Comparison of ENCODE assay signal across 1 cellular context in the genomic region with DNA sequence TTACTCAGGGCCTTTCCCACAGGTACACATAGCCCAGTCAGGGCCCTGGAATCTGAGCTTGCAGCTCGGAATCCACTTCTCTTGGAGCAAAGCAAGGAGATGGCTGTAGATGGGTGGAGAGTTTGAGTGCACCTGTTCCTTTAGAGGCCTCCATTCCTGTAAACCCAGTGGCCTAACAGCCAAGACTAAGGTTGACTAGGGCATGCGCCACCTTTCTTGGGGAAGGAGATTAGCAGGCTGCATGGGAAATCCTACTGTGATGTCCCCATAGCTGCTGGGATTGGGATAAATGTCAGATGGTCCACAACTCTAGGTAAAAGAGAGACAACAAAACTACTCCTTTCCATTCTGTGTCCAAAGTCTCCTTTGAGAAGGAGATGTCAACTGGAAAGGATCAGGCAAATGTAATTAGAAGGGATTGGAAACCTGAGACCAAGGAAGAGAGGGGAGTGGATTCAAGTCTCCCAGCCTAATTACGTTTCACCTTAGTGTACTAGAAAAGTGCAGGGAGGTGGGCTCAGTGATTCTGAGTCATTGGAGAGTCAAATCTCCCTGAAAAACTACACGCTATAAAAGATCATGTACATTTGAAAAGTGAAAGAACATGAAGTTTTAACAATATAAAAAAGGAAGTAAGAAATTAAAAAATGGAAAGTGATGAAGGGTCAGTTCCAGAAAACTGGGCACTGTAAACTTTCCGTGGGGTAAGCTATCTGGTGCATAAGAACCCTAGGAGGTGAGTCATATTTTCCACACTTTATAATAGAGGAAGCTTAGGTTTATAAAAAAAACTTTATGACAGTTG.
TF ChIP-seq lines count a peak whose summit lies in the region.

No MANE protein-coding gene starts in this region.

TF ChIP-seq in H1, 55 proteins besides CTCF, POLR2A, EP300 and RAD21:
- TF ChIP-seq EZH2 (IDR thresholded peaks at IDR 0.05; ENCODE audit: low read depth, low read length, severe bottlenecking) (no peak), YY1 (IDR thresholded peaks at IDR 0.05; ENCODE audit: low read depth, low read length) (no peak), RFX5 (IDR thresholded peaks at IDR 0.05; ENCODE audit: borderline replicate concordance, low read depth, low read length) (no peak), SAP30 (IDR thresholded peaks at IDR 0.05; ENCODE audit: insufficient read depth, insufficient replicate concordance, low read length) (no peak), TCF12 (IDR thresholded peaks at IDR 0.05; ENCODE audit: low read depth, low read length) (no peak), HDAC6 (IDR thresholded peaks at IDR 0.05; ENCODE audit: low read depth, low read length) (no peak), PHF8 (conservative IDR thresholded peaks at IDR 0.05; ENCODE audit: low read depth, low read length) (no peak), KDM4A (IDR thresholded peaks at IDR 0.05; ENCODE audit: low read depth, low read length, severe bottlenecking) (no peak), POLR2AphosphoS5 (IDR thresholded peaks at IDR 0.05; ENCODE audit: low read depth, low read length) (no peak), CEBPB (IDR thresholded peaks at IDR 0.05; ENCODE audit: low read depth, low read length) (no peak), RNF2 (IDR thresholded peaks at IDR 0.05; ENCODE audit: borderline replicate concordance, low read depth, low read length, missing control alignments, poor library complexity, severe bottlenecking) (no peak), FOSL1 (IDR thresholded peaks at IDR 0.05; ENCODE audit: insufficient read depth, low read depth, low read length) (no peak), SP4 (IDR thresholded peaks at IDR 0.05; ENCODE audit: low read length) (no peak), EGR1 (IDR thresholded peaks at IDR 0.05; ENCODE audit: borderline replicate concordance, low read depth, low read length) (no peak), MAFK (IDR thresholded peaks at IDR 0.05; ENCODE audit: low read depth, low read length) (no peak), SRF (IDR thresholded peaks at IDR 0.05; ENCODE audit: low read depth, low read length) (no peak), BRCA1 (IDR thresholded peaks at IDR 0.05; ENCODE audit: low read depth, low read length) (no peak), TEAD4 (IDR thresholded peaks at IDR 0.05; ENCODE audit: low read depth, low read length) (no peak)
- TF ChIP-seq, protein P1, sequence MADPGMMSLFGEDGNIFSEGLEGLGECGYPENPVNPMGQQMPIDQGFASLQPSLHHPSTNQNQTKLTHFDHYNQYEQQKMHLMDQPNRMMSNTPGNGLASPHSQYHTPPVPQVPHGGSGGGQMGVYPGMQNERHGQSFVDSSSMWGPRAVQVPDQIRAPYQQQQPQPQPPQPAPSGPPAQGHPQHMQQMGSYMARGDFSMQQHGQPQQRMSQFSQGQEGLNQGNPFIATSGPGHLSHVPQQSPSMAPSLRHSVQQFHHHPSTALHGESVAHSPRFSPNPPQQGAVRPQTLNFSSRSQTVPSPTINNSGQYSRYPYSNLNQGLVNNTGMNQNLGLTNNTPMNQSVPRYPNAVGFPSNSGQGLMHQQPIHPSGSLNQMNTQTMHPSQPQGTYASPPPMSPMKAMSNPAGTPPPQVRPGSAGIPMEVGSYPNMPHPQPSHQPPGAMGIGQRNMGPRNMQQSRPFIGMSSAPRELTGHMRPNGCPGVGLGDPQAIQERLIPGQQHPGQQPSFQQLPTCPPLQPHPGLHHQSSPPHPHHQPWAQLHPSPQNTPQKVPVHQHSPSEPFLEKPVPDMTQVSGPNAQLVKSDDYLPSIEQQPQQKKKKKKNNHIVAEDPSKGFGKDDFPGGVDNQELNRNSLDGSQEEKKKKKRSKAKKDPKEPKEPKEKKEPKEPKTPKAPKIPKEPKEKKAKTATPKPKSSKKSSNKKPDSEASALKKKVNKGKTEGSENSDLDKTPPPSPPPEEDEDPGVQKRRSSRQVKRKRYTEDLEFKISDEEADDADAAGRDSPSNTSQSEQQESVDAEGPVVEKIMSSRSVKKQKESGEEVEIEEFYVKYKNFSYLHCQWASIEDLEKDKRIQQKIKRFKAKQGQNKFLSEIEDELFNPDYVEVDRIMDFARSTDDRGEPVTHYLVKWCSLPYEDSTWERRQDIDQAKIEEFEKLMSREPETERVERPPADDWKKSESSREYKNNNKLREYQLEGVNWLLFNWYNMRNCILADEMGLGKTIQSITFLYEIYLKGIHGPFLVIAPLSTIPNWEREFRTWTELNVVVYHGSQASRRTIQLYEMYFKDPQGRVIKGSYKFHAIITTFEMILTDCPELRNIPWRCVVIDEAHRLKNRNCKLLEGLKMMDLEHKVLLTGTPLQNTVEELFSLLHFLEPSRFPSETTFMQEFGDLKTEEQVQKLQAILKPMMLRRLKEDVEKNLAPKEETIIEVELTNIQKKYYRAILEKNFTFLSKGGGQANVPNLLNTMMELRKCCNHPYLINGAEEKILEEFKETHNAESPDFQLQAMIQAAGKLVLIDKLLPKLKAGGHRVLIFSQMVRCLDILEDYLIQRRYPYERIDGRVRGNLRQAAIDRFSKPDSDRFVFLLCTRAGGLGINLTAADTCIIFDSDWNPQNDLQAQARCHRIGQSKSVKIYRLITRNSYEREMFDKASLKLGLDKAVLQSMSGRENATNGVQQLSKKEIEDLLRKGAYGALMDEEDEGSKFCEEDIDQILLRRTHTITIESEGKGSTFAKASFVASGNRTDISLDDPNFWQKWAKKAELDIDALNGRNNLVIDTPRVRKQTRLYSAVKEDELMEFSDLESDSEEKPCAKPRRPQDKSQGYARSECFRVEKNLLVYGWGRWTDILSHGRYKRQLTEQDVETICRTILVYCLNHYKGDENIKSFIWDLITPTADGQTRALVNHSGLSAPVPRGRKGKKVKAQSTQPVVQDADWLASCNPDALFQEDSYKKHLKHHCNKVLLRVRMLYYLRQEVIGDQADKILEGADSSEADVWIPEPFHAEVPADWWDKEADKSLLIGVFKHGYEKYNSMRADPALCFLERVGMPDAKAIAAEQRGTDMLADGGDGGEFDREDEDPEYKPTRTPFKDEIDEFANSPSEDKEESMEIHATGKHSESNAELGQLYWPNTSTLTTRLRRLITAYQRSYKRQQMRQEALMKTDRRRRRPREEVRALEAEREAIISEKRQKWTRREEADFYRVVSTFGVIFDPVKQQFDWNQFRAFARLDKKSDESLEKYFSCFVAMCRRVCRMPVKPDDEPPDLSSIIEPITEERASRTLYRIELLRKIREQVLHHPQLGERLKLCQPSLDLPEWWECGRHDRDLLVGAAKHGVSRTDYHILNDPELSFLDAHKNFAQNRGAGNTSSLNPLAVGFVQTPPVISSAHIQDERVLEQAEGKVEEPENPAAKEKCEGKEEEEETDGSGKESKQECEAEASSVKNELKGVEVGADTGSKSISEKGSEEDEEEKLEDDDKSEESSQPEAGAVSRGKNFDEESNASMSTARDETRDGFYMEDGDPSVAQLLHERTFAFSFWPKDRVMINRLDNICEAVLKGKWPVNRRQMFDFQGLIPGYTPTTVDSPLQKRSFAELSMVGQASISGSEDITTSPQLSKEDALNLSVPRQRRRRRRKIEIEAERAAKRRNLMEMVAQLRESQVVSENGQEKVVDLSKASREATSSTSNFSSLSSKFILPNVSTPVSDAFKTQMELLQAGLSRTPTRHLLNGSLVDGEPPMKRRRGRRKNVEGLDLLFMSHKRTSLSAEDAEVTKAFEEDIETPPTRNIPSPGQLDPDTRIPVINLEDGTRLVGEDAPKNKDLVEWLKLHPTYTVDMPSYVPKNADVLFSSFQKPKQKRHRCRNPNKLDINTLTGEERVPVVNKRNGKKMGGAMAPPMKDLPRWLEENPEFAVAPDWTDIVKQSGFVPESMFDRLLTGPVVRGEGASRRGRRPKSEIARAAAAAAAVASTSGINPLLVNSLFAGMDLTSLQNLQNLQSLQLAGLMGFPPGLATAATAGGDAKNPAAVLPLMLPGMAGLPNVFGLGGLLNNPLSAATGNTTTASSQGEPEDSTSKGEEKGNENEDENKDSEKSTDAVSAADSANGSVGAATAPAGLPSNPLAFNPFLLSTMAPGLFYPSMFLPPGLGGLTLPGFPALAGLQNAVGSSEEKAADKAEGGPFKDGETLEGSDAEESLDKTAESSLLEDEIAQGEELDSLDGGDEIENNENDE (IDR thresholded peaks at IDR 0.05; ENCODE audit: insufficient replicate concordance, low read length), result no peak
- TF ChIP-seq, protein P2, sequence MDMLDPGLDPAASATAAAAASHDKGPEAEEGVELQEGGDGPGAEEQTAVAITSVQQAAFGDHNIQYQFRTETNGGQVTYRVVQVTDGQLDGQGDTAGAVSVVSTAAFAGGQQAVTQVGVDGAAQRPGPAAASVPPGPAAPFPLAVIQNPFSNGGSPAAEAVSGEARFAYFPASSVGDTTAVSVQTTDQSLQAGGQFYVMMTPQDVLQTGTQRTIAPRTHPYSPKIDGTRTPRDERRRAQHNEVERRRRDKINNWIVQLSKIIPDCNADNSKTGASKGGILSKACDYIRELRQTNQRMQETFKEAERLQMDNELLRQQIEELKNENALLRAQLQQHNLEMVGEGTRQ (IDR thresholded peaks at IDR 0.05; ENCODE audit: low read length), result no peak
